12 cellular contexts compared by ENCODE assay signal in genomic region chr15:40696228-40696627, GRCh38. TPM values are rescaled to one million over a fixed set of nuclear protein-coding genes. Genes with fewer than 3 reads are reported as not detected.
DNase-seq lines count a peak whose midpoint lies in the region; ATAC-seq and TF ChIP-seq lines count a peak whose summit lies in the region.
"Had no signal": no experiment of that assay in that cellular context is flagged by ENCODE, and none has a peak within 500 bp of the region (broad histone marks: within the 10 kb centered on the region; RNA-seq: fewer than 3 reads in every experiment).

No MANE protein-coding gene starts in this region.

- H3K27me3 ChIP-seq in foreskin keratinocyte = no peaks in the 10 kb centered on the region
- H3K27me3 ChIP-seq in effector memory CD4-positive, alpha-beta T cell (replicated peaks; ENCODE audit: control insufficient read depth, insufficient read depth, low read length, poor library complexity, severe bottlenecking) = no peaks in the 10 kb centered on the region
- H3K27me3 ChIP-seq: gastrocnemius medialis had no signal

- TF ChIP-seq CTCF in VCaP (conservative IDR thresholded peaks at IDR 0.05) (no peak), foreskin keratinocyte (conservative IDR thresholded peaks at IDR 0.05) (no peak)

- peaks cover 9% of the 10 kb centered on the region for H3K4me1 ChIP-seq in foreskin keratinocyte
- H3K4me1 ChIP-seq in effector memory CD4-positive, alpha-beta T cell (ENCODE audit: control insufficient read depth, insufficient read depth, low read length, poor library complexity, severe bottlenecking) = peaks cover 7% of the 10 kb centered on the region

- H3K9me3 ChIP-seq in effector memory CD4-positive, alpha-beta T cell (ENCODE audit: control insufficient read depth, low read length) = no peaks in the 10 kb centered on the region
- H3K9me3 ChIP-seq: gastrocnemius medialis had no signal

- H3K4me1 Mint-ChIP-seq in stimulated activated naive CD8-positive, alpha-beta T cell treated with anti-CD3 and anti-CD28 coated beads, Interleukin-15, Interleukin-2, amounts not matched to agents 100 ng/mL and 50 ng/mL, for 24 hours (ENCODE audit: low read depth) = peaks cover 36% of the 10 kb centered on the region

- H3K9me3 Mint-ChIP-seq in stimulated activated naive CD8-positive, alpha-beta T cell treated with anti-CD3 and anti-CD28 coated beads, Interleukin-15, Interleukin-2, amounts not matched to agents 100 ng/mL and 50 ng/mL, for 24 hours = no peaks in the 10 kb centered on the region

- H3K36me3 Mint-ChIP-seq in stimulated activated naive CD8-positive, alpha-beta T cell treated with anti-CD3 and anti-CD28 coated beads, Interleukin-15, Interleukin-2, amounts not matched to agents 100 ng/mL and 50 ng/mL, for 24 hours (ENCODE audit: low read depth) = peaks cover 62% of the 10 kb centered on the region

- H3K27ac Mint-ChIP-seq in stimulated activated naive CD8-positive, alpha-beta T cell treated with anti-CD3 and anti-CD28 coated beads, Interleukin-15, Interleukin-2, amounts not matched to agents 100 ng/mL and 50 ng/mL, for 24 hours = no peak overlapping the region

- H3K27me3 Mint-ChIP-seq in stimulated activated naive CD8-positive, alpha-beta T cell treated with anti-CD3 and anti-CD28 coated beads, Interleukin-15, Interleukin-2, amounts not matched to agents 100 ng/mL and 50 ng/mL, for 24 hours = no peaks in the 10 kb centered on the region

- no peaks in the 10 kb centered on the region for H3K36me3 ChIP-seq in effector memory CD4-positive, alpha-beta T cell (ENCODE audit: control insufficient read depth, insufficient read depth, low read length)

- peak overlapping the region; percentile 100 for H3K4me3 Mint-ChIP-seq in stimulated activated naive CD8-positive, alpha-beta T cell treated with anti-CD3 and anti-CD28 coated beads, Interleukin-15, Interleukin-2, amounts not matched to agents 100 ng/mL and 50 ng/mL, for 24 hours

- DNase-seq in stimulated activated naive CD8-positive, alpha-beta T cell treated with anti-CD3 and anti-CD28 coated beads, Interleukin-15, Interleukin-2, amounts not matched to agents 100 U/mL and 50 U/mL, for 24 hours = no peak
- DNase-seq in foreskin keratinocyte = no peak
- DNase-seq in stimulated activated CD4-positive, alpha-beta T cell treated with anti-CD3 and anti-CD28 coated beads, Interleukin-4, amount 100 ng/mL, for 24 hours = no peak
- DNase-seq in effector memory CD4-positive, alpha-beta T cell = no peak
- DNase-seq: DMS53, gastrocnemius medialis, NCI-H82, retina had no signal

- peak overlapping the region; percentile 93; the same call in 1 of the 2 replicates for H3K27ac ChIP-seq in VCaP
- peak overlapping the region; percentile 98 for H3K27ac ChIP-seq in foreskin keratinocyte
- no peak overlapping the region for H3K27ac ChIP-seq in effector memory CD4-positive, alpha-beta T cell (ENCODE audit: insufficient read depth, low read length, poor library complexity, severe bottlenecking)

- no peak overlapping the region for H3K4me3 ChIP-seq in effector memory CD4-positive, alpha-beta T cell (ENCODE audit: insufficient read depth, low read depth, low read length, poor library complexity, severe bottlenecking)

- ATAC-seq in stimulated activated naive CD8-positive, alpha-beta T cell treated with anti-CD3 and anti-CD28 coated beads, Interleukin-15, Interleukin-2, amounts not matched to agents 100 U/mL and 50 U/mL, for 24 hours = no peak
- ATAC-seq in foreskin keratinocyte = no peak
- ATAC-seq in HG02884 (IDR thresholded peaks at IDR 0.05; ENCODE audit: unreplicated experiment) = no peak
- no peak for ATAC-seq in GM19455 (IDR thresholded peaks at IDR 0.05; ENCODE audit: unreplicated experiment)
- ATAC-seq: gastrocnemius medialis had no signal

RNA-seq across cellular contexts. Expression of gene RAD51, which starts 1.3 kb away (rescaled TPM):
- 19.8 and 22.4 TPM in 2 replicates for total RNA-seq in foreskin keratinocyte
- polyA plus RNA-seq in foreskin keratinocyte = 37.1 and 40.6 TPM in 2 replicates

RNA-seq across cellular contexts. Expression of gene RMDN3, which starts 58.8 kb away (rescaled TPM):
- 18.7 and 20.6 TPM in 2 replicates for total RNA-seq in foreskin keratinocyte
- polyA plus RNA-seq in foreskin keratinocyte = 18.5 and 21.1 TPM in 2 replicates
